ENCODE assay signal across 9 cellular contexts in the genomic region with DNA sequence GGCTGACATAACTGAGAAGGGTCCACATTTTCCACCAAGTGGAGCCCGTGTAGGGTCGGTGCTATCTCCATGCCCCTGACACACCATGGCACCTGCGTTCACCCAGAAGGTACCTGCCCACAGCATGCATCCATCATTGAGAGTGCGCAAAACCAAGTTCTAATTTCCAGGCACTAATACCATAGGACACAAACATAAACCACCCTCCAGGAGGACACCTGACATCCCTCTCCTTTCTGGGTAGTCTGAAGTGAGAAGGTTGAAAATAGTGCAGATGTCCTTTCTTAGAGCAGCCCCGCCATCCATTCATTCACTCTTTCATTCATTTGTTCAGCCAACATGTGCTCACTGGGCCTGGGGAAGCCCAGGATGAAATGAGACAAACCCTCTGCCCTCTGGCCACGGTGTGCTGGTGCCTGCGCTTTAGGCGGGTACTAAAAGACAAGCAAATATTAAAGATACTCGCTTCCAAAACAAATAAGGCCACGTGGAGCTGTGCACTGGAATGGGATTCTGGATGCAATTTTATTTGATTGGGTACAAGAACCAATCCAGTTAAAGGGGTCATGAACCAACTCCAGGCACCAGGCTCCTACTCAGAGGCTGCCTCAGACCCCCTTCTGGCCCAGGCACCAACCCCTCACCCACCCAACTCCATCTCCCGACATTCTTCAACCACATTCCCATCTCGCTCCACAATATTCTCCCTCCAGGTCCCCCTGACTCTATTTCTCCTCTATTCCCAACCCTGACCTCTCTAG. TPM values are rescaled to one million over a fixed set of nuclear protein-coding genes. Genes with fewer than 3 reads are reported as not detected.
DNase-seq lines count a peak whose midpoint lies in the region; TF ChIP-seq lines count a peak whose summit lies in the region.
"Had no signal": no experiment of that assay in that cellular context is flagged by ENCODE, and none has a peak within 500 bp of the region (broad histone marks: within the 10 kb centered on the region; RNA-seq: fewer than 3 reads in every experiment).

No MANE protein-coding gene starts in this region.

- peak overlapping the region; percentile 89 to 92 (median 90) for H3K4me3 Mint-ChIP-seq in nephron

- H3K4me3 ChIP-seq in AG10803 (ENCODE audit: low read length) (peak overlapping the region; percentile 76), LNCaP clone FGC (ENCODE audit: low read depth, low read length) (peak overlapping the region; percentile 93), dorsolateral prefrontal cortex (peak overlapping the region; percentile 29 to 90 (median 78))

- H3K27me3 ChIP-seq in dorsolateral prefrontal cortex = no peaks in the 10 kb centered on the region

- no peak for DNase-seq in AG10803 (ENCODE audit: low read depth)
- DNase-seq in LNCaP clone FGC (ENCODE audit: low read depth) = peak; percentile 64
- no peak for DNase-seq in dorsolateral prefrontal cortex
- no peak for DNase-seq in AML-193 (lab: John Stamatoyannopoulos, UW)
- DNase-seq in NCI-H774 (lab: John Stamatoyannopoulos, UW) = no peak
- DNase-seq in stimulated activated CD4-positive, alpha-beta T cell treated with anti-CD3 and anti-CD28 coated beads, Interleukin-2, amount 100 ng/mL, for 24 hours = no peak
- no peak for DNase-seq in stimulated activated CD4-positive, alpha-beta T cell treated with anti-CD3 and anti-CD28 coated beads, Interleukin-4, amount 100 ng/mL, for 24 hours
- DNase-seq: activated effector memory CD4-positive, alpha-beta T cell treated with anti-CD3 and anti-CD28 coated beads, Interleukin-2, amount 50 U/mL, for 16 hours had no signal

- no peaks in the 10 kb centered on the region for H3K36me3 Mint-ChIP-seq in nephron (ENCODE audit: low read depth)

- intact Hi-C loops in dorsolateral prefrontal cortex (cut with DNase I) = loop anchor here in 1 of 2 donors (5.0 kb wide), 2 partner anchors 58 to 413 kb away; no protein-coding TSS in a partner anchor

- peaks cover 39% of the 10 kb centered on the region for H3K4me1 Mint-ChIP-seq in nephron

- peak overlapping the region in 15 of 59 donors; percentile 7 to 84 (median 49) for H3K27ac ChIP-seq in dorsolateral prefrontal cortex

- TF ChIP-seq CTCF in AG10803 (conservative IDR thresholded peaks at IDR 0.05; ENCODE audit: low read length) = no peak
- TF ChIP-seq CTCF in LNCaP clone FGC (IDR thresholded peaks at IDR 0.05; ENCODE audit: control insufficient read depth, extremely low read depth, insufficient read depth) = no peak
- no peak for TF ChIP-seq CTCF in dorsolateral prefrontal cortex (IDR thresholded peaks at IDR 0.05 in 54 of 56, conservative IDR thresholded peaks at IDR 0.05 in 2 of 56; ENCODE audit: low read depth in 1 of 56, partially characterized antibody in 56 of 56)
- no peak for TF ChIP-seq CTCF in nephron (IDR thresholded peaks at IDR 0.05; ENCODE audit: unreplicated experiment in 3 of 3)

- no peaks in the 10 kb centered on the region for H3K9me3 Mint-ChIP-seq in nephron

- no peaks in the 10 kb centered on the region for H3K27me3 Mint-ChIP-seq in nephron (ENCODE audit: low read depth)

- peak overlapping the region; percentile 13 to 45 (median 42) for H3K27ac Mint-ChIP-seq in nephron

RNA-seq across cellular contexts. Expression of gene TTC7B, which starts 1.2 kb away (rescaled TPM):
- total RNA-seq in dorsolateral prefrontal cortex = 100 to 1,000 TPM in 119 of 120 experiments, 10 to 100 TPM in 1; 90.4 to 281 (median 204) TPM
